ENCODE assay signal across 26 cellular contexts in genomic region chr2:239436076-239436475, GRCh38.
"Had no signal": no experiment of that assay in that cellular context is flagged by ENCODE, and none has a peak within 500 bp of the region (broad histone marks: within the 10 kb centered on the region; RNA-seq: fewer than 3 reads in every experiment).

No MANE protein-coding gene starts in this region.

- H3K27ac Mint-ChIP-seq: naive thymus-derived CD8-positive, alpha-beta T cell; nephron progenitor cell; progenitor cell of endocrine pancreas; stimulated activated naive B cell treated with anti-CD40 and anti-IgM and Interleukin-4, amounts not matched to agents 10 μg/mL and 1 μg/mL and 100 μg/mL, for 72 hours; stimulated activated naive CD8-positive, alpha-beta T cell treated with anti-CD3 and anti-CD28 coated beads, Interleukin-15, Interleukin-2, amounts not matched to agents 100 ng/mL and 50 ng/mL, for 24 hours had no signal

- FAIRE-seq: endometrium, pancreas, small intestine had no signal

- H3K9me3 Mint-ChIP-seq: stimulated activated naive CD8-positive, alpha-beta T cell treated with anti-CD3 and anti-CD28 coated beads, Interleukin-15, Interleukin-2, amounts not matched to agents 100 ng/mL and 50 ng/mL, for 24 hours had no signal

- H3K36me3 ChIP-seq: colonic mucosa, gastrocnemius medialis, heart left ventricle, left lung, pancreas, right lobe of liver, suprapubic skin, transverse colon, upper lobe of right lung, uterus had no signal

- H3K27ac ChIP-seq: colonic mucosa, gastrocnemius medialis, hepatocyte, pancreas, right lobe of liver, suprapubic skin, transverse colon, upper lobe of right lung, uterus had no signal

- H3K4me3 ChIP-seq: colonic mucosa, gastrocnemius medialis, heart left ventricle, hepatocyte, left lung, pancreas, right lobe of liver, suprapubic skin, transverse colon, upper lobe of right lung, uterus had no signal

- H3K4me1 ChIP-seq: colonic mucosa, gastrocnemius medialis, pancreas, right lobe of liver, uterus had no signal

- H3K9me3 ChIP-seq: colonic mucosa, gastrocnemius medialis, pancreas, right lobe of liver, suprapubic skin, transverse colon, upper lobe of right lung, uterus had no signal

- ATAC-seq: gastrocnemius medialis; heart left ventricle; left cardiac atrium; left lung; naive thymus-derived CD8-positive, alpha-beta T cell; pancreas; stimulated activated naive B cell treated with anti-CD40 and anti-IgM and Interleukin-4, amounts not matched to agents 10 μg/mL and 1 μg/mL and 100 μg/mL, for 72 hours; upper lobe of right lung had no signal

- DNase-seq: colonic mucosa; dermis blood vessel endothelial cell; effector memory CD4-positive, alpha-beta T cell; erythroblast; foreskin fibroblast; gastrocnemius medialis; heart left ventricle; left cardiac atrium; left lung; mesenchymal stem cell; naive thymus-derived CD8-positive, alpha-beta T cell; nephron progenitor cell; right lobe of liver; small intestine; stimulated activated CD4-positive, alpha-beta T cell treated with anti-CD3 and anti-CD28 coated beads, Interleukin-15, amount 100 ng/mL, for 24 hours; stimulated activated CD4-positive, alpha-beta T cell treated with anti-CD3 and anti-CD28 coated beads, Interleukin-2, amount 100 ng/mL, for 48 hours; stimulated activated naive B cell treated with anti-CD40 and anti-IgM and Interleukin-4, amounts not matched to agents 10 μg/mL and 1 μg/mL and 100 μg/mL, for 72 hours; transverse colon; upper lobe of right lung; uterus had no signal

- H3K4me3 Mint-ChIP-seq: naive thymus-derived CD8-positive, alpha-beta T cell; nephron progenitor cell; stimulated activated naive B cell treated with anti-CD40 and anti-IgM and Interleukin-4, amounts not matched to agents 10 μg/mL and 1 μg/mL and 100 μg/mL, for 72 hours; stimulated activated naive CD8-positive, alpha-beta T cell treated with anti-CD3 and anti-CD28 coated beads, Interleukin-15, Interleukin-2, amounts not matched to agents 100 ng/mL and 50 ng/mL, for 24 hours had no signal
